2 cellular contexts compared by ENCODE assay signal in genomic region chr1:194466706-194467105, GRCh38.
TF ChIP-seq lines count a peak whose summit lies in the region.

No MANE protein-coding gene starts in this region.

TF ChIP-seq in A549, 52 proteins besides CTCF, POLR2A, EP300 and RAD21 (continued from another document):
- TF ChIP-seq ELK1 (IDR thresholded peaks at IDR 0.05; ENCODE audit: low read depth, low read length) (no peak), MAFK (IDR thresholded peaks at IDR 0.05; ENCODE audit: partially characterized antibody) (no peak), POLR2AphosphoS2 (conservative IDR thresholded peaks at IDR 0.05; ENCODE audit: low read length) (no peak), TFCP2L1 (CRISPR knock-in tag; IDR thresholded peaks at IDR 0.05) (no peak), ZNF302 (CRISPR knock-in tag; IDR thresholded peaks at IDR 0.05) (no peak), MYC (IDR thresholded peaks at IDR 0.05; ENCODE audit: borderline replicate concordance, low read length) (no peak), REST (IDR thresholded peaks at IDR 0.05) (no peak), NPAS2 (CRISPR knock-in tag; IDR thresholded peaks at IDR 0.05; ENCODE audit: borderline replicate concordance) (no peak), FOXS1 (CRISPR knock-in tag; IDR thresholded peaks at IDR 0.05) (no peak), NFE2L2 (conservative IDR thresholded peaks at IDR 0.05; ENCODE audit: low read length) (no peak), MAZ (IDR thresholded peaks at IDR 0.05; ENCODE audit: borderline replicate concordance, low read depth, low read length) (no peak), HMGXB4 (CRISPR knock-in tag; IDR thresholded peaks at IDR 0.05; ENCODE audit: borderline replicate concordance) (no peak), GATA3 (IDR thresholded peaks at IDR 0.05; ENCODE audit: borderline replicate concordance) (no peak), ZSCAN20 (CRISPR knock-in tag; IDR thresholded peaks at IDR 0.05) (no peak), HOXA7 (CRISPR knock-in tag; IDR thresholded peaks at IDR 0.05) (no peak), TP53 (CRISPR knock-in tag; IDR thresholded peaks at IDR 0.05) (no peak), HOXB13 (CRISPR knock-in tag; IDR thresholded peaks at IDR 0.05; ENCODE audit: low read depth) (no peak), CHD2 (IDR thresholded peaks at IDR 0.05; ENCODE audit: low read length, partially characterized antibody) (no peak)

TF ChIP-seq in GM23338, 12 proteins besides CTCF, POLR2A, EP300 and RAD21 (continued from another document):
- TF ChIP-seq ZNF462 (CRISPR knock-in tag; IDR thresholded peaks at IDR 0.05), result no peak
- no peak for TF ChIP-seq ZNF114 (CRISPR knock-in tag; IDR thresholded peaks at IDR 0.05)
- no peak for TF ChIP-seq STAT1 (IDR thresholded peaks at IDR 0.05; ENCODE audit: unreplicated experiment)
- no peak for TF ChIP-seq ETS1 (IDR thresholded peaks at IDR 0.05)
- no peak for TF ChIP-seq EZH2phosphoT487 (IDR thresholded peaks at IDR 0.05; ENCODE audit: unreplicated experiment)
- no peak for TF ChIP-seq REST (IDR thresholded peaks at IDR 0.05; ENCODE audit: unreplicated experiment)
- no peak for TF ChIP-seq JUNB (IDR thresholded peaks at IDR 0.05; ENCODE audit: unreplicated experiment)
TF ChIP-seq in GM23338: peak in this region for 0.
